ENCODE assay signal across 13 cellular contexts in the genomic region with DNA sequence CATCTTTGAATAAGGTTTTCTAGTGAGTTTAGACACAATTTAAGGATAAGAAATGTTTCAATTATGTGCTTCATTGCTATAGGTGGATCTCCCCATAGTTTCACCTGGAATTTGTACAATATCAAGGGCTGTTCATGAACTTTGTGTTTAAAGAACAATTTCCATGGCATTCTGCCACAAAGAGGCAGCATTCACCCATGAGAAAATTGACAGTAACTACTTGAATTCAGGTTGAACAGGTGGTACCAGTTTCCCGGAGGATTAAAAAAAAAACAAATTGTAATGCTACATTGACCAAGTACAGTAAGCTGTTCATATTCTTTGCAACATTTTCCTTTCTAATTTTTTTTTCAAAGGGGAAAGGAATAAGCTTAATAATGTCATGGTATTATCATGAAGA. TPM values are rescaled to one million over a fixed set of nuclear protein-coding genes. Genes with fewer than 3 reads are reported as not detected.
A peak's percentile ranks its signal among the peaks of the same experiment; 100 is the strongest.
DNase-seq lines count a peak whose midpoint lies in the region; ATAC-seq and TF ChIP-seq lines count a peak whose summit lies in the region.
"Had no signal": no experiment of that assay in that cellular context is flagged by ENCODE, and none has a peak within 500 bp of the region (broad histone marks: within the 10 kb centered on the region; RNA-seq: fewer than 3 reads in every experiment).

No MANE protein-coding gene starts in this region.

- H3K27me3 ChIP-seq in MM.1S (replicated peaks; ENCODE audit: insufficient read depth, low read length): no peaks in the 10 kb centered on the region
- peaks cover 50% of the 10 kb centered on the region for H3K27me3 ChIP-seq in hepatocyte
- H3K27me3 ChIP-seq in H7 (ENCODE audit: control insufficient read depth, insufficient read depth, low read length): peaks cover 41% of the 10 kb centered on the region

- no peak overlapping the region for H3K27ac Mint-ChIP-seq in Calu3 (ENCODE audit: unreplicated experiment)

- H3K4me2 ChIP-seq in MM.1S (ENCODE audit: low read depth, low read length): no peak overlapping the region
- peak overlapping the region; percentile 70 for H3K4me2 ChIP-seq in OCI-LY7 (ENCODE audit: low read length)
- H3K4me2 ChIP-seq in hepatocyte: no peak overlapping the region

- WGBS in hepatocyte (ENCODE audit: low lambda C conversion rate, missing lambda C conversion rate): 17% methylated on average over 1 of the region's 1 CpG

- no peak overlapping the region for H3K27ac ChIP-seq in MM.1S (ENCODE audit: low read length)
- peak overlapping the region; percentile 82 for H3K27ac ChIP-seq in OCI-LY7 (ENCODE audit: low read depth, low read length, poor library complexity, severe bottlenecking)
- no peak overlapping the region for H3K27ac ChIP-seq in hepatocyte
- H3K27ac ChIP-seq: upper lobe of left lung had no signal

- H3K4me3 Mint-ChIP-seq in Calu3 (ENCODE audit: low read depth, unreplicated experiment): no peak overlapping the region
- H3K4me3 Mint-ChIP-seq: central memory CD8-positive, alpha-beta T cell had no signal

- CTCF ChIA-PET in Calu3 (lab: Charles Lee): no interaction called here
- CTCF ChIA-PET in OCI-LY7 (lab: Charles Lee; ENCODE audit: unreplicated experiment): interaction anchor here (1.0 kb wide), 1 partner anchor 13 kb away, joined by 3 read pairs; no protein-coding TSS in a partner anchor

- no peaks in the 10 kb centered on the region for H3K27me3 Mint-ChIP-seq in Calu3 (ENCODE audit: unreplicated experiment)
- H3K27me3 Mint-ChIP-seq: central memory CD8-positive, alpha-beta T cell had no signal

- H3K79me2 ChIP-seq in MM.1S (ENCODE audit: low read length) (no peaks in the 10 kb centered on the region), OCI-LY7 (ENCODE audit: insufficient read depth, low read depth, low read length) (peaks cover 95% of the 10 kb centered on the region), hepatocyte (no peaks in the 10 kb centered on the region)

- H3K4me3 ChIP-seq in MM.1S (ENCODE audit: low read length) (no peak overlapping the region), OCI-LY7 (ENCODE audit: low read depth, low read length, poor library complexity, severe bottlenecking) (peak overlapping the region; percentile 59), hepatocyte (no peak overlapping the region), H7 (ENCODE audit: insufficient read depth, low read depth, low read length) (no peak overlapping the region)
- H3K4me3 ChIP-seq: upper lobe of left lung had no signal

- H4K20me1 ChIP-seq in MM.1S (ENCODE audit: insufficient read depth, low read length) (no peaks in the 10 kb centered on the region), OCI-LY7 (ENCODE audit: insufficient read depth, low read length) (no peaks in the 10 kb centered on the region), hepatocyte (ENCODE audit: insufficient read depth, poor library complexity, severe bottlenecking) (no peaks in the 10 kb centered on the region)

- H3K4me1 Mint-ChIP-seq in Calu3 (ENCODE audit: low read depth, unreplicated experiment): no peaks in the 10 kb centered on the region

- H3F3A ChIP-seq in MM.1S (ENCODE audit: insufficient read depth, low read length): no peaks in the 10 kb centered on the region

- POLR2A ChIA-PET in OCI-LY7 (lab: Charles Lee): interaction anchor here (0.7 to 1.4 kb wide), 8 partner anchors 9 to 1273 kb away, joined by 3 to 4 read pairs (median 3); partner anchors contain the start of gene SLITRK5

- BruUV-seq in Calu3 (replicated peaks; lab: Mats Ljungman, UMichigan): no TSS peak
- BruUV-seq in OCI-LY7 (replicated peaks; lab: Mats Ljungman, UMichigan): no TSS peak

- H2AFZ ChIP-seq in MM.1S (ENCODE audit: low read length): no peak overlapping the region
- no peak overlapping the region; the same call in 1 of the 2 replicates for H2AFZ ChIP-seq in OCI-LY7 (ENCODE audit: low read length)
- no peak overlapping the region for H2AFZ ChIP-seq in hepatocyte

- H3K4me1 ChIP-seq in MM.1S (ENCODE audit: low read length) (no peaks in the 10 kb centered on the region), OCI-LY7 (ENCODE audit: insufficient read depth, low read length, poor library complexity, severe bottlenecking) (peaks cover 75% of the 10 kb centered on the region), hepatocyte (ENCODE audit: insufficient read depth) (peaks cover 4% of the 10 kb centered on the region)

- no peak overlapping the region for H3K9ac ChIP-seq in MM.1S (ENCODE audit: low read length)

- TF ChIP-seq CTCF in Calu3 (IDR thresholded peaks at IDR 0.05; ENCODE audit: unreplicated experiment) (no peak), MM.1S (IDR thresholded peaks at IDR 0.05; ENCODE audit: low read length) (peak; percentile 31), OCI-LY7 (conservative IDR thresholded peaks at IDR 0.05; ENCODE audit: low read length) (peak; percentile 93), hepatocyte (IDR thresholded peaks at IDR 0.05; ENCODE audit: poor library complexity) (peak; percentile 41)

- no peaks in the 10 kb centered on the region for H3K9me3 Mint-ChIP-seq in Calu3 (ENCODE audit: low read depth, unreplicated experiment)
- H3K9me3 Mint-ChIP-seq: central memory CD8-positive, alpha-beta T cell had no signal

- no peak for ATAC-seq in HG02885 (IDR thresholded peaks at IDR 0.05; ENCODE audit: poor library complexity, unreplicated experiment)

- H3K36me3 Mint-ChIP-seq in Calu3 (ENCODE audit: insufficient read depth, unreplicated experiment): no peaks in the 10 kb centered on the region

- H3K9me2 ChIP-seq in MM.1S (replicated peaks; ENCODE audit: insufficient read depth, low read length) (no peaks in the 10 kb centered on the region), OCI-LY7 (ENCODE audit: insufficient read depth, low read length) (no peaks in the 10 kb centered on the region), hepatocyte (replicated peaks; ENCODE audit: insufficient read depth) (no peaks in the 10 kb centered on the region)

- peak; percentile 2 for DNase-seq in Calu3
- DNase-seq in MM.1S: peak; percentile 40
- DNase-seq in OCI-LY7 (ENCODE audit: low spot score): peak; percentile 81
- DNase-seq in hepatocyte (ENCODE audit: low spot score): peak; percentile 45
- no peak for DNase-seq in H7
- no peak for DNase-seq in NCI-H2029 (lab: John Stamatoyannopoulos, UW)
- no peak for DNase-seq in GM03348 (ENCODE audit: low spot score)
- DNase-seq: foreskin fibroblast, T-helper 2 cell, upper lobe of left lung had no signal

- intact Hi-C loops in Calu3 (cut with micrococcal nuclease; ENCODE audit: unreplicated experiment): loop anchor here (10.0 kb wide), 1 partner anchor 1495 kb away; no protein-coding TSS in a partner anchor
- intact Hi-C loops in OCI-LY7 (cut with micrococcal nuclease; ENCODE audit: unreplicated experiment): loop anchor here (5.0 kb wide), 1 partner anchor 1387 kb away; no protein-coding TSS in a partner anchor

- H3K36me3 ChIP-seq in MM.1S (replicated peaks; ENCODE audit: insufficient read depth, low read length) (no peaks in the 10 kb centered on the region), OCI-LY7 (ENCODE audit: insufficient read depth, low read length) (peaks cover 55% of the 10 kb centered on the region), hepatocyte (replicated peaks; ENCODE audit: insufficient read depth, low read depth) (no peaks in the 10 kb centered on the region), H7 (replicated peaks; ENCODE audit: control insufficient read depth, insufficient read depth, low read length) (no peaks in the 10 kb centered on the region)
- H3K36me3 ChIP-seq: upper lobe of left lung had no signal

- H3K9me3 ChIP-seq in MM.1S (replicated peaks; ENCODE audit: insufficient read depth, low read length) (no peaks in the 10 kb centered on the region), OCI-LY7 (ENCODE audit: low read length) (no peaks in the 10 kb centered on the region), hepatocyte (ENCODE audit: low read depth) (no peaks in the 10 kb centered on the region)
- H3K9me3 ChIP-seq: upper lobe of left lung had no signal

RNA-seq across cellular contexts. Expression of gene SLITRK5, which starts 9.1 kb away (rescaled TPM):
- total RNA-seq in Calu3 (2022) (not detected in 2 replicates), OCI-LY7 (2022) (20.0 and 23.5 TPM in 2 replicates), hepatocyte (0.08 and 0.27 TPM in 2 replicates)
- 9.8 and 10.6 TPM in 2 replicates for total RNA-seq in OCI-LY7 (2014; rRNA removed; shearing (Covaris generic))
- polyA plus RNA-seq in hepatocyte: 0.12 and 0.22 TPM in 2 replicates
- total RNA-seq in H7 (2014; rRNA removed; shearing (Covaris generic)): 0.55 and 0.85 TPM in 2 replicates
- total RNA-seq: lung microvascular endothelial cell had no signal

Comparison
In these comparisons a context has a peak if more than half of its experiments do, and no peak if none do; other contexts are left out.
1. DNase-seq: peak in Calu3 (single experiment), MM.1S (single experiment), OCI-LY7 (single experiment) and hepatocyte (single experiment); none in H7 (single experiment), NCI-H2029 (single experiment) and GM03348 (single experiment).